20 cellular contexts compared by ENCODE assay signal in genomic region chrX:48975541-48975940, GRCh38. TPM values are rescaled to one million over a fixed set of nuclear protein-coding genes. Genes with fewer than 3 reads are reported as not detected.
A peak's percentile ranks its signal among the peaks of the same experiment; 100 is the strongest.
DNase-seq lines count a peak whose midpoint lies in the region; ATAC-seq and TF ChIP-seq lines count a peak whose summit lies in the region.
"Had no signal": no experiment of that assay in that cellular context is flagged by ENCODE, and none has a peak within 500 bp of the region (broad histone marks: within the 10 kb centered on the region; RNA-seq: fewer than 3 reads in every experiment).

No MANE protein-coding gene starts in this region.

- intact Hi-C loops in activated T-helper 1 cell treated with anti-CD3 and anti-CD28 coated beads, Interleukin-12 subunit alpha, Interleukin-12 subunit beta, Interleukin-2, Interleukin-4 antibody, amounts not matched to agents 30 ng/mL and 10 ng/mL and 1 ng/mL, durations not matched to agents 14 hours and 24 hours and 36 hours (cut with micrococcal nuclease), result no loop called here

- CTCF ChIA-PET in activated CD8-positive, alpha-beta memory T cell treated with anti-CD3 and anti-CD28 coated beads, Interleukin-2, amount 10 ng/mL, durations not matched to agents 7 days and 5 days (lab: Charles Lee), result no interaction called here

- ATAC-seq in activated CD8-positive, alpha-beta memory T cell treated with anti-CD3 and anti-CD28 coated beads, Interleukin-2, amount 10 ng/mL, durations not matched to agents 7 days and 5 days, result no peak
- ATAC-seq in HG03135 (IDR thresholded peaks at IDR 0.05; ENCODE audit: unreplicated experiment) (no peak), GM18858 (IDR thresholded peaks at IDR 0.05; ENCODE audit: unreplicated experiment) (no peak)
- ATAC-seq: CD8-positive, alpha-beta T cell; GM12878 had no signal

- no peak overlapping the region for H3K4me3 Mint-ChIP-seq in T-helper 1 cell treated with Interleukin-12 subunit alpha and Interleukin-12 subunit beta and Interleukin-4 antibody, amounts not matched to agents 30 μg/mL and 1 μg/mL, for 36 hours
- no peak overlapping the region for H3K4me3 Mint-ChIP-seq in activated CD8-positive, alpha-beta memory T cell treated with anti-CD3 and anti-CD28 coated beads, Interleukin-2, amount 10 ng/mL, durations not matched to agents 7 days and 5 days
- no peak overlapping the region for H3K4me3 Mint-ChIP-seq in activated T-helper 1 cell treated with anti-CD3 and anti-CD28 coated beads, Interleukin-12 subunit alpha, Interleukin-12 subunit beta, Interleukin-2, Interleukin-4 antibody, amounts not matched to agents 30 ng/mL and 10 ng/mL and 1 ng/mL, durations not matched to agents 14 hours and 24 hours and 36 hours
- no peak overlapping the region for H3K4me3 Mint-ChIP-seq in glutamatergic neuron (ENCODE audit: unreplicated experiment)
- H3K4me3 Mint-ChIP-seq: CD8-positive, alpha-beta T cell; HFFc6 had no signal

- DNase-seq in T-helper 1 cell, result no peak
- no peak for DNase-seq in activated CD8-positive, alpha-beta memory T cell treated with anti-CD3 and anti-CD28 coated beads, Interleukin-2, amount 10 ng/mL, durations not matched to agents 7 days and 5 days
- no peak for DNase-seq in activated CD8-positive, alpha-beta memory T cell treated with anti-CD3 and anti-CD28 coated beads for 24 hours
- DNase-seq in activated T-helper 1 cell treated with anti-CD3 and anti-CD28 coated beads, Interleukin-12 subunit alpha, Interleukin-12 subunit beta, Interleukin-2, Interleukin-4 antibody, amounts not matched to agents 30 ng/mL and 10 ng/mL and 1 ng/mL, durations not matched to agents 14 hours and 24 hours and 36 hours (ENCODE audit: low spot score), result no peak
- no peak for DNase-seq in glutamatergic neuron
- DNase-seq: AML-193; C1 segment of cervical spinal cord; CD8-positive, alpha-beta T cell; DND-41; H7; HFFc6; MG63; NCI-H1417; NCI-H187; NCI-H446; NCI-H526 had no signal

- H3K27me3 Mint-ChIP-seq in T-helper 1 cell treated with Interleukin-12 subunit alpha and Interleukin-12 subunit beta and Interleukin-4 antibody, amounts not matched to agents 30 μg/mL and 1 μg/mL, for 36 hours (ENCODE audit: low read depth), result no peaks in the 10 kb centered on the region
- H3K27me3 Mint-ChIP-seq in activated CD8-positive, alpha-beta memory T cell treated with anti-CD3 and anti-CD28 coated beads, Interleukin-2, amount 10 ng/mL, durations not matched to agents 7 days and 5 days, result no peaks in the 10 kb centered on the region
- H3K27me3 Mint-ChIP-seq in activated T-helper 1 cell treated with anti-CD3 and anti-CD28 coated beads, Interleukin-12 subunit alpha, Interleukin-12 subunit beta, Interleukin-2, Interleukin-4 antibody, amounts not matched to agents 30 ng/mL and 10 ng/mL and 1 ng/mL, durations not matched to agents 14 hours and 24 hours and 36 hours (ENCODE audit: insufficient read depth), result no peaks in the 10 kb centered on the region
- H3K27me3 Mint-ChIP-seq in glutamatergic neuron (ENCODE audit: unreplicated experiment), result peaks cover 14% of the 10 kb centered on the region

- no peaks in the 10 kb centered on the region for H3K9me3 Mint-ChIP-seq in T-helper 1 cell treated with Interleukin-12 subunit alpha and Interleukin-12 subunit beta and Interleukin-4 antibody, amounts not matched to agents 30 μg/mL and 1 μg/mL, for 36 hours
- no peaks in the 10 kb centered on the region for H3K9me3 Mint-ChIP-seq in activated CD8-positive, alpha-beta memory T cell treated with anti-CD3 and anti-CD28 coated beads, Interleukin-2, amount 10 ng/mL, durations not matched to agents 7 days and 5 days (ENCODE audit: low read depth)
- H3K9me3 Mint-ChIP-seq in activated T-helper 1 cell treated with anti-CD3 and anti-CD28 coated beads, Interleukin-12 subunit alpha, Interleukin-12 subunit beta, Interleukin-2, Interleukin-4 antibody, amounts not matched to agents 30 ng/mL and 10 ng/mL and 1 ng/mL, durations not matched to agents 14 hours and 24 hours and 36 hours, result no peaks in the 10 kb centered on the region
- H3K9me3 Mint-ChIP-seq in glutamatergic neuron (ENCODE audit: unreplicated experiment), result peaks cover 4% of the 10 kb centered on the region
- H3K9me3 Mint-ChIP-seq: CD8-positive, alpha-beta T cell; HFFc6 had no signal

- H3K4me1 Mint-ChIP-seq in T-helper 1 cell treated with Interleukin-12 subunit alpha and Interleukin-12 subunit beta and Interleukin-4 antibody, amounts not matched to agents 30 μg/mL and 1 μg/mL, for 36 hours (ENCODE audit: low read depth), result peaks cover 20% of the 10 kb centered on the region
- H3K4me1 Mint-ChIP-seq in activated CD8-positive, alpha-beta memory T cell treated with anti-CD3 and anti-CD28 coated beads, Interleukin-2, amount 10 ng/mL, durations not matched to agents 7 days and 5 days, result peaks cover 21% of the 10 kb centered on the region
- H3K4me1 Mint-ChIP-seq in activated T-helper 1 cell treated with anti-CD3 and anti-CD28 coated beads, Interleukin-12 subunit alpha, Interleukin-12 subunit beta, Interleukin-2, Interleukin-4 antibody, amounts not matched to agents 30 ng/mL and 10 ng/mL and 1 ng/mL, durations not matched to agents 14 hours and 24 hours and 36 hours (ENCODE audit: low read depth), result peaks cover 15% of the 10 kb centered on the region
- H3K4me1 Mint-ChIP-seq in glutamatergic neuron (ENCODE audit: low read depth, unreplicated experiment), result peaks cover 12% of the 10 kb centered on the region

- peak overlapping the region; percentile 2 for H3K27ac Mint-ChIP-seq in T-helper 1 cell treated with Interleukin-12 subunit alpha and Interleukin-12 subunit beta and Interleukin-4 antibody, amounts not matched to agents 30 μg/mL and 1 μg/mL, for 36 hours
- peak overlapping the region; percentile 62 for H3K27ac Mint-ChIP-seq in activated CD8-positive, alpha-beta memory T cell treated with anti-CD3 and anti-CD28 coated beads, Interleukin-2, amount 10 ng/mL, durations not matched to agents 7 days and 5 days
- H3K27ac Mint-ChIP-seq in activated T-helper 1 cell treated with anti-CD3 and anti-CD28 coated beads, Interleukin-12 subunit alpha, Interleukin-12 subunit beta, Interleukin-2, Interleukin-4 antibody, amounts not matched to agents 30 ng/mL and 10 ng/mL and 1 ng/mL, durations not matched to agents 14 hours and 24 hours and 36 hours, result peak overlapping the region; percentile 20
- peak overlapping the region; percentile 4 for H3K27ac Mint-ChIP-seq in glutamatergic neuron (ENCODE audit: unreplicated experiment)
- H3K27ac Mint-ChIP-seq: CD8-positive, alpha-beta T cell; HFFc6 had no signal

- H3K36me3 Mint-ChIP-seq in T-helper 1 cell treated with Interleukin-12 subunit alpha and Interleukin-12 subunit beta and Interleukin-4 antibody, amounts not matched to agents 30 μg/mL and 1 μg/mL, for 36 hours (ENCODE audit: low read depth), result peaks cover 32% of the 10 kb centered on the region
- peaks cover 31% of the 10 kb centered on the region for H3K36me3 Mint-ChIP-seq in activated CD8-positive, alpha-beta memory T cell treated with anti-CD3 and anti-CD28 coated beads, Interleukin-2, amount 10 ng/mL, durations not matched to agents 7 days and 5 days
- H3K36me3 Mint-ChIP-seq in activated T-helper 1 cell treated with anti-CD3 and anti-CD28 coated beads, Interleukin-12 subunit alpha, Interleukin-12 subunit beta, Interleukin-2, Interleukin-4 antibody, amounts not matched to agents 30 ng/mL and 10 ng/mL and 1 ng/mL, durations not matched to agents 14 hours and 24 hours and 36 hours (ENCODE audit: low read depth), result peaks cover 27% of the 10 kb centered on the region
- peaks cover 7% of the 10 kb centered on the region for H3K36me3 Mint-ChIP-seq in glutamatergic neuron (ENCODE audit: unreplicated experiment)

- no peak for TF ChIP-seq CTCF in glutamatergic neuron (IDR thresholded peaks at IDR 0.05; ENCODE audit: partially characterized antibody, unreplicated experiment)

RNA-seq across cellular contexts. Expression of gene KCND1, which starts 3.9 kb away (rescaled TPM):
- total RNA-seq in activated CD8-positive, alpha-beta memory T cell treated with anti-CD3 and anti-CD28 coated beads, Interleukin-2, amount 10 ng/mL, durations not matched to agents 7 days and 5 days, result 1 to 10 TPM; 2.9 to 5.5 TPM
- total RNA-seq in activated T-helper 1 cell treated with anti-CD3 and anti-CD28 coated beads, Interleukin-12 subunit alpha, Interleukin-12 subunit beta, Interleukin-2, Interleukin-4 antibody, amounts not matched to agents 30 ng/mL and 10 ng/mL and 1 ng/mL, durations not matched to agents 14 hours and 24 hours and 36 hours, result 3.3 and 4.0 TPM in 2 replicates
- 7.2 TPM for total RNA-seq in glutamatergic neuron (ENCODE audit: unreplicated experiment)

RNA-seq across cellular contexts. Expression of gene OTUD5, which starts 18.1 kb away (rescaled TPM):
- total RNA-seq in activated CD8-positive, alpha-beta memory T cell treated with anti-CD3 and anti-CD28 coated beads, Interleukin-2, amount 10 ng/mL, durations not matched to agents 7 days and 5 days, result 10 to 100 TPM; 56.9 to 65.2 TPM
- 84.1 and 84.8 TPM in 2 replicates for total RNA-seq in activated T-helper 1 cell treated with anti-CD3 and anti-CD28 coated beads, Interleukin-12 subunit alpha, Interleukin-12 subunit beta, Interleukin-2, Interleukin-4 antibody, amounts not matched to agents 30 ng/mL and 10 ng/mL and 1 ng/mL, durations not matched to agents 14 hours and 24 hours and 36 hours
- total RNA-seq in glutamatergic neuron (ENCODE audit: unreplicated experiment), result 68.3 TPM

RNA-seq across cellular contexts. Expression of gene GRIPAP1, which starts 26.5 kb away (rescaled TPM):
- 100 to 1,000 TPM; 104 to 126 TPM for total RNA-seq in activated CD8-positive, alpha-beta memory T cell treated with anti-CD3 and anti-CD28 coated beads, Interleukin-2, amount 10 ng/mL, durations not matched to agents 7 days and 5 days
- total RNA-seq in activated T-helper 1 cell treated with anti-CD3 and anti-CD28 coated beads, Interleukin-12 subunit alpha, Interleukin-12 subunit beta, Interleukin-2, Interleukin-4 antibody, amounts not matched to agents 30 ng/mL and 10 ng/mL and 1 ng/mL, durations not matched to agents 14 hours and 24 hours and 36 hours, result 85.8 and 89.2 TPM in 2 replicates
- 129 TPM for total RNA-seq in glutamatergic neuron (ENCODE audit: unreplicated experiment)

RNA-seq across cellular contexts. Expression of gene PIM2, which starts 56.7 kb away (rescaled TPM):
- 100 to 1,000 TPM; 168 to 252 TPM for total RNA-seq in activated CD8-positive, alpha-beta memory T cell treated with anti-CD3 and anti-CD28 coated beads, Interleukin-2, amount 10 ng/mL, durations not matched to agents 7 days and 5 days
- 475 and 478 TPM in 2 replicates for total RNA-seq in activated T-helper 1 cell treated with anti-CD3 and anti-CD28 coated beads, Interleukin-12 subunit alpha, Interleukin-12 subunit beta, Interleukin-2, Interleukin-4 antibody, amounts not matched to agents 30 ng/mL and 10 ng/mL and 1 ng/mL, durations not matched to agents 14 hours and 24 hours and 36 hours
- 16.5 TPM for total RNA-seq in glutamatergic neuron (ENCODE audit: unreplicated experiment)

Comparison
In these comparisons a context has a peak if more than half of its experiments do, and no peak if none do; other contexts are left out.
1. H3K27ac Mint-ChIP-seq: peak in every context shown above with its lines; median percentile 62 in activated CD8-positive, alpha-beta memory T cell treated with anti-CD3 and anti-CD28 coated beads, Interleukin-2, amount 10 ng/mL, durations not matched to agents 7 days and 5 days; 20 in activated T-helper 1 cell treated with anti-CD3 and anti-CD28 coated beads, Interleukin-12 subunit alpha, Interleukin-12 subunit beta, Interleukin-2, Interleukin-4 antibody, amounts not matched to agents 30 ng/mL and 10 ng/mL and 1 ng/mL, durations not matched to agents 14 hours and 24 hours and 36 hours; 4 in glutamatergic neuron; 2 in T-helper 1 cell treated with Interleukin-12 subunit alpha and Interleukin-12 subunit beta and Interleukin-4 antibody, amounts not matched to agents 30 μg/mL and 1 μg/mL, for 36 hours.